ENCODE assay signal across 27 cellular contexts in the genomic region with DNA sequence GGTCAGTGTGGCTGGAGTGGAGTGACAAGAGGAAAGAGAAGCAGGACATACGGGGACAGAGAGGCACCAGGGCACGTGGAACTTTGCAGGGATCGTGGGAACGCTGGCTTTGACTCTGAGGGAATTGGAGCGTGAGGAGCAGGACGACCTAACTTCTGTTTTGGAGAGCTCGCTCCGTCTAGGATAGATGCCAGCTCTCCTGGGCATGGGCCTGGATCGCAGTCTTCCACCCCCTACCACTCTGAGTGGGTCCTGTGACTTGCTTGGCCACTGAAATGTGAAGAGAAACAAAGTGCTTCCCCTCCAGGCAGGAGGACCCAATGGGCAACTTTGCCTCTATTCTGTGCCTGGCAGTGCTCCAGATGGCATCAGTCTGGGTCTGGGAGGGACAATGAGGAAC. TPM values are rescaled to one million over a fixed set of nuclear protein-coding genes. Genes with fewer than 3 reads are reported as not detected.
DNase-seq lines count a peak whose midpoint lies in the region; ATAC-seq, FAIRE-seq and TF ChIP-seq lines count a peak whose summit lies in the region.
"Had no signal": no experiment of that assay in that cellular context is flagged by ENCODE, and none has a peak within 500 bp of the region (broad histone marks: within the 10 kb centered on the region; RNA-seq: fewer than 3 reads in every experiment).

No MANE protein-coding gene starts in this region.

- no peaks in the 10 kb centered on the region for H3F3A ChIP-seq in GM23338 (replicated peaks; ENCODE audit: low read depth)

- no peak for TF ChIP-seq POLR2A in H1 (IDR thresholded peaks at IDR 0.05; ENCODE audit: control extremely low read depth in 1 of 2, low read depth in 2 of 2, low read length in 2 of 2)

- H2AFZ ChIP-seq in GM23338 = peak overlapping the region; percentile 48; the same call in 1 of the 2 replicates
- H2AFZ ChIP-seq in H1 (ENCODE audit: low read length) = 0 out of 2 replicates have a peak overlapping the region, but pooled peaks have one; percentile 40

- peaks cover 3% of the 10 kb centered on the region; the same call in 2 of the 3 replicates for H3K36me3 Mint-ChIP-seq in GM23338 (ENCODE audit: low read depth)
- no peaks in the 10 kb centered on the region for H3K36me3 Mint-ChIP-seq in stimulated activated memory B cell treated with anti-CD40 and anti-IgM and Interleukin-4, amounts not matched to agents 10 μg/mL and 1 μg/mL and 100 μg/mL, for 72 hours
- H3K36me3 Mint-ChIP-seq in stimulated activated effector memory CD8-positive, alpha-beta T cell treated with anti-CD3 and anti-CD28 coated beads, Interleukin-12 subunit alpha, Interleukin-12 subunit beta, amount 100 ng/mL, for 72 hours = no peaks in the 10 kb centered on the region
- H3K36me3 Mint-ChIP-seq: CD8-positive, alpha-beta T cell had no signal

- no peak overlapping the region for H3K18ac ChIP-seq in H1 (ENCODE audit: extremely low read depth, low read length)

- H3K4me1 ChIP-seq in GM23338 (ENCODE audit: insufficient read depth) (no peaks in the 10 kb centered on the region), H1 (replicated peaks in 1 of 4; ENCODE audit: control insufficient read depth in 3 of 4, insufficient read depth in 4 of 4, low read length in 3 of 4) (peaks cover 0 to 2% (median 0%) of the 10 kb centered on the region in 4 experiments; a peak in 1 of 7 replicates), tibial artery (no peaks in the 10 kb centered on the region)
- H3K4me1 ChIP-seq: Peyer's patch had no signal

- H3K4me3 ChIP-seq in GM23338 = no peak overlapping the region
- no peak overlapping the region for H3K4me3 ChIP-seq in H1 (ENCODE audit: extremely low read depth in 1 of 4, insufficient read depth in 2 of 4, low read depth in 3 of 4, low read length in 4 of 4)
- no peak overlapping the region for H3K4me3 ChIP-seq in tibial artery
- H3K4me3 ChIP-seq: BLaER1 treated with 17β-estradiol and CSF1 and Interleukin-3, amounts not matched to agents 10 nM and 100 nM; Peyer's patch; SK-N-MC had no signal

- no peak for ATAC-seq in GM23338
- ATAC-seq in stimulated activated memory B cell treated with anti-CD40 and anti-IgM and Interleukin-4, amounts not matched to agents 10 μg/mL and 1 μg/mL and 100 μg/mL, for 72 hours = no peak
- ATAC-seq in stimulated activated effector memory CD8-positive, alpha-beta T cell treated with anti-CD3 and anti-CD28 coated beads, Interleukin-12 subunit alpha, Interleukin-12 subunit beta, amount 100 ng/mL, for 72 hours = no peak
- ATAC-seq: CD8-positive, alpha-beta T cell had no signal

- H2AK5ac ChIP-seq in H1 (ENCODE audit: low read depth, low read length) = no peak overlapping the region; the same call in none of the 2 replicates

- CTCF ChIA-PET in H1 (lab: Charles Lee; ENCODE audit: partially characterized antibody) = interaction anchor here (0.7 to 5.5 kb wide), 8 partner anchors 11 to 244 kb away, joined by 3 to 41 read pairs (median 4); no protein-coding TSS in a partner anchor

- H3K79me1 ChIP-seq in H1 (ENCODE audit: low read depth, low read length) = no peaks in the 10 kb centered on the region

- no peak for TF ChIP-seq CTCF in GM23338 (conservative IDR thresholded peaks at IDR 0.05; ENCODE audit: low read depth in 2 of 2)
- TF ChIP-seq CTCF in H1 (IDR thresholded peaks at IDR 0.05; ENCODE audit: control extremely low read depth in 1 of 3, insufficient read depth in 1 of 3, low read depth in 1 of 3, low read length in 3 of 3) = no peak
- TF ChIP-seq CTCF in tibial artery (IDR thresholded peaks at IDR 0.05) = no peak

- no peak overlapping the region for H2BK12ac ChIP-seq in H1 (ENCODE audit: low read depth, low read length)

- intact Hi-C loops in tibial artery (cut with DNase I; ENCODE audit: low total_unique reads) = no loop called here

- H3K9me3 ChIP-seq in H1 (ENCODE audit: insufficient read depth in 2 of 2, low read depth in 1 of 2, low read length in 1 of 2) = no peaks in the 10 kb centered on the region
- peaks cover 0 to 7% (median 0%) of the 10 kb centered on the region in 3 donors for H3K9me3 ChIP-seq in tibial artery
- H3K9me3 ChIP-seq: Peyer's patch had no signal

- H3K27ac ChIP-seq in GM23338 (ENCODE audit: low read depth) (no peak overlapping the region), H1 (ENCODE audit: low read depth, low read length) (no peak overlapping the region), tibial artery (no peak overlapping the region)
- H3K27ac ChIP-seq: BLaER1 treated with 17β-estradiol and CSF1 and Interleukin-3, amounts not matched to agents 10 nM and 100 nM; Peyer's patch; SK-N-MC had no signal

- DNase-seq in GM23338 (ENCODE audit: low spot score) (no peak), H1 (ENCODE audit: low read depth in 1 of 2, low spot score in 2 of 2) (no peak), mesenteric fat pad (ENCODE audit: low spot score) (peak; percentile 76), putamen (ENCODE audit: low spot score) (peak; percentile 64), frontal cortex (ENCODE audit: low spot score in 2 of 2) (no peak), tibial artery (no peak)
- no peak for DNase-seq in stimulated activated effector memory CD8-positive, alpha-beta T cell treated with anti-CD3 and anti-CD28 coated beads, Interleukin-12 subunit alpha, Interleukin-12 subunit beta, amount 100 ng/mL, for 72 hours (ENCODE audit: low spot score in 2 of 2)
- DNase-seq: CD8-positive, alpha-beta T cell; DMS79 treated with DMSO at 0.1 percent for 48 hours; H7; Karpas-422; NCI-H1092; NCI-H1417 treated with DMSO at 0.1 percent for 48 hours; NCI-H1694 treated with DMSO at 0.1 percent for 48 hours; NCI-H2081; NCI-H2227 treated with DMSO at 0.1 percent for 48 hours; NCI-H69; OCI-M1; SIG-M5 had no signal

- H3K9ac ChIP-seq in H1 (replicated peaks in 1 of 4; ENCODE audit: extremely low read depth in 1 of 4, low read depth in 3 of 4, low read length in 3 of 4) = no peak overlapping the region
- H3K9ac ChIP-seq: BLaER1 treated with 17β-estradiol and CSF1 and Interleukin-3, amounts not matched to agents 10 nM and 100 nM had no signal

- H2BK5ac ChIP-seq in H1 (ENCODE audit: low read depth, low read length) = no peak overlapping the region

- no peak overlapping the region; the same call in 1 of the 2 replicates for H2BK20ac ChIP-seq in H1 (ENCODE audit: low read length)

- peaks cover 17% of the 10 kb centered on the region; the same call in 1 of the 3 replicates for H3K9me3 Mint-ChIP-seq in GM23338
- H3K9me3 Mint-ChIP-seq in stimulated activated memory B cell treated with anti-CD40 and anti-IgM and Interleukin-4, amounts not matched to agents 10 μg/mL and 1 μg/mL and 100 μg/mL, for 72 hours = peaks cover 6% of the 10 kb centered on the region
- peaks cover 4% of the 10 kb centered on the region for H3K9me3 Mint-ChIP-seq in stimulated activated effector memory CD8-positive, alpha-beta T cell treated with anti-CD3 and anti-CD28 coated beads, Interleukin-12 subunit alpha, Interleukin-12 subunit beta, amount 100 ng/mL, for 72 hours

- H3K27me3 ChIP-seq in GM23338 (ENCODE audit: insufficient read depth) = 0 out of 2 replicates have a peak, but pooled peaks cover 4% of the 10 kb centered on the region
- H3K27me3 ChIP-seq in H1 (replicated peaks in 1 of 4; ENCODE audit: control insufficient read depth in 3 of 4, extremely low read depth in 1 of 4, insufficient read depth in 3 of 4, low read length in 3 of 4) = no peaks in the 10 kb centered on the region; a peak in 3 of 7 replicates
- no peaks in the 10 kb centered on the region for H3K27me3 ChIP-seq in tibial artery
- H3K27me3 ChIP-seq: BLaER1 treated with 17β-estradiol and CSF1 and Interleukin-3, amounts not matched to agents 10 nM and 100 nM; Peyer's patch had no signal

- H4K91ac ChIP-seq in H1 (replicated peaks; ENCODE audit: insufficient read length, low read length) = no peak overlapping the region

- H3K4me3 Mint-ChIP-seq in GM23338 = no peak overlapping the region
- no peak overlapping the region for H3K4me3 Mint-ChIP-seq in stimulated activated memory B cell treated with anti-CD40 and anti-IgM and Interleukin-4, amounts not matched to agents 10 μg/mL and 1 μg/mL and 100 μg/mL, for 72 hours
- no peak overlapping the region for H3K4me3 Mint-ChIP-seq in stimulated activated effector memory CD8-positive, alpha-beta T cell treated with anti-CD3 and anti-CD28 coated beads, Interleukin-12 subunit alpha, Interleukin-12 subunit beta, amount 100 ng/mL, for 72 hours
- H3K4me3 Mint-ChIP-seq: CD8-positive, alpha-beta T cell had no signal

- WGBS in H1 (ENCODE audit: extremely low coverage in 1 of 2, insufficient coverage in 1 of 2, insufficient read length in 1 of 2, insufficient replicate concordance in 2 of 2, low coverage in 1 of 2, low lambda C conversion rate in 2 of 2, missing lambda C conversion rate in 1 of 2), 2 experiments = 93% methylated on average over 9 of the region's 9 CpGs; no CpG with 5 or more reads in 1 of the 2 experiments

- H3K4me2 ChIP-seq in GM23338 (no peak overlapping the region), H1 (ENCODE audit: insufficient read depth in 1 of 2, low read depth in 2 of 2, low read length in 2 of 2) (no peak overlapping the region)
- H3K4me2 ChIP-seq: BLaER1 treated with 17β-estradiol and CSF1 and Interleukin-3, amounts not matched to agents 10 nM and 100 nM had no signal

- H3K36me3 ChIP-seq in GM23338 (ENCODE audit: insufficient read depth) = no peaks in the 10 kb centered on the region
- no peaks in the 10 kb centered on the region for H3K36me3 ChIP-seq in H1 (ENCODE audit: control insufficient read depth in 2 of 4, insufficient read depth in 4 of 4, low read length in 3 of 4)
- no peaks in the 10 kb centered on the region for H3K36me3 ChIP-seq in tibial artery
- H3K36me3 ChIP-seq: BLaER1 treated with 17β-estradiol and CSF1 and Interleukin-3, amounts not matched to agents 10 nM and 100 nM; Peyer's patch had no signal

- TF ChIP-seq RAD21 in H1 (IDR thresholded peaks at IDR 0.05 in 1 of 2, conservative IDR thresholded peaks at IDR 0.05 in 1 of 2; ENCODE audit: low read depth in 2 of 2, low read length in 2 of 2) = no peak

- H3K56ac ChIP-seq in H1 (replicated peaks; ENCODE audit: insufficient read length, low read depth, low read length) = no peak overlapping the region

- 0 out of 2 replicates have a peak, but pooled peaks cover 2% of the 10 kb centered on the region for H3K23me2 ChIP-seq in H1 (ENCODE audit: low read depth, low read length)

- no peak for TF ChIP-seq EP300 in H1 (IDR thresholded peaks at IDR 0.05; ENCODE audit: borderline replicate concordance in 1 of 2, low read depth in 2 of 2, low read length in 2 of 2)

- H4K8ac ChIP-seq in H1 (ENCODE audit: extremely low read depth, insufficient read depth, low read length) = no peak overlapping the region

- H3K14ac ChIP-seq in H1 (ENCODE audit: insufficient read length) = no peak overlapping the region

- H3K9me2 ChIP-seq in GM23338 (ENCODE audit: insufficient read depth) = no peaks in the 10 kb centered on the region

- H3K79me2 ChIP-seq in GM23338 (replicated peaks; ENCODE audit: insufficient read depth) (no peaks in the 10 kb centered on the region), H1 (ENCODE audit: control insufficient read depth in 1 of 2, insufficient read depth in 2 of 2, low read length in 2 of 2) (no peaks in the 10 kb centered on the region)

- no peak overlapping the region for H2BK120ac ChIP-seq in H1 (replicated peaks; ENCODE audit: low read depth, low read length)

- H4K5ac ChIP-seq in H1 (ENCODE audit: insufficient read length, low read depth, low read length) = no peak overlapping the region

- H4K20me1 ChIP-seq in GM23338 (replicated peaks; ENCODE audit: insufficient read depth) = no peaks in the 10 kb centered on the region; the same call in 1 of the 2 replicates
- H4K20me1 ChIP-seq in H1 (replicated peaks in 1 of 2; ENCODE audit: control insufficient read depth in 1 of 2, insufficient read depth in 2 of 2, low read length in 2 of 2) = no peaks in the 10 kb centered on the region
- H4K20me1 ChIP-seq: BLaER1 treated with 17β-estradiol and CSF1 and Interleukin-3, amounts not matched to agents 10 nM and 100 nM had no signal

- no peak overlapping the region for H3K23ac ChIP-seq in H1 (ENCODE audit: insufficient read length)

- no peak overlapping the region; the same call in 1 of the 2 replicates for H2BK15ac ChIP-seq in H1 (ENCODE audit: low read length)

- peaks cover 17% of the 10 kb centered on the region for H3K4me1 Mint-ChIP-seq in GM23338
- H3K4me1 Mint-ChIP-seq in stimulated activated memory B cell treated with anti-CD40 and anti-IgM and Interleukin-4, amounts not matched to agents 10 μg/mL and 1 μg/mL and 100 μg/mL, for 72 hours = no peaks in the 10 kb centered on the region
- H3K4me1 Mint-ChIP-seq in stimulated activated effector memory CD8-positive, alpha-beta T cell treated with anti-CD3 and anti-CD28 coated beads, Interleukin-12 subunit alpha, Interleukin-12 subunit beta, amount 100 ng/mL, for 72 hours = peaks cover 9% of the 10 kb centered on the region

- H3K27me3 Mint-ChIP-seq in GM23338 (ENCODE audit: insufficient read depth, low read depth, poor library complexity) = peaks cover 14% of the 10 kb centered on the region
- peaks cover 27% of the 10 kb centered on the region for H3K27me3 Mint-ChIP-seq in stimulated activated memory B cell treated with anti-CD40 and anti-IgM and Interleukin-4, amounts not matched to agents 10 μg/mL and 1 μg/mL and 100 μg/mL, for 72 hours

- no peak for FAIRE-seq in H1 (lab: Jason Lieb, UNC)
- FAIRE-seq in frontal cortex (lab: Jason Lieb, UNC) = no peak
- FAIRE-seq: A204.1, GM12892, GM19239, HepG2 had no signal

- H3K27ac Mint-ChIP-seq in GM23338 = no peak overlapping the region
- no peak overlapping the region for H3K27ac Mint-ChIP-seq in stimulated activated memory B cell treated with anti-CD40 and anti-IgM and Interleukin-4, amounts not matched to agents 10 μg/mL and 1 μg/mL and 100 μg/mL, for 72 hours
- H3K27ac Mint-ChIP-seq in stimulated activated effector memory CD8-positive, alpha-beta T cell treated with anti-CD3 and anti-CD28 coated beads, Interleukin-12 subunit alpha, Interleukin-12 subunit beta, amount 100 ng/mL, for 72 hours = no peak overlapping the region
- H3K27ac Mint-ChIP-seq: CD8-positive, alpha-beta T cell had no signal

- H3K4ac ChIP-seq in H1 (replicated peaks; ENCODE audit: insufficient read length, low read depth, low read length) = no peak overlapping the region

- POLR2A ChIA-PET in H1 (lab: Charles Lee; ENCODE audit: partially characterized antibody) = no interaction called here

RNA-seq across cellular contexts. Expression of a gene that starts 8.7 kb away (rescaled TPM):
- 50.1 and 52.5 TPM in 2 replicates for total RNA-seq in GM23338 (2014; rRNA removed; shearing (Covaris generic))
- polyA plus RNA-seq in GM23338 (2016; fragmentation: Nextera tagmentation; extraction: Ambion mirVana) (40.2 and 48.0 TPM in 2 replicates), H1 (2011; rRNA removed) (25.8 and 32.9 TPM in 2 replicates)
- total RNA-seq in H1 (2021; fragmentation: NEBNext Ultra II Directional; extraction: Animal tissue kit (Norgen Biotek cat#: 25700)) = 72.9 and 74.9 TPM in 2 replicates
- 20.8 TPM for polyA plus RNA-seq in H1 (2011; cell fraction: cytosol; rRNA removed)
- 36.8 TPM for polyA plus RNA-seq in H1 (2011; cell fraction: nucleus; rRNA removed)
- polyA plus RNA-seq in H1 (2012, experiment 1 of 2) = 41.9 to 57.7 TPM (median 50.6 TPM) in 4 replicates
- 27.7 TPM for polyA plus RNA-seq in H1 (2012, experiment 2 of 2)
- 27.0 TPM for polyA plus RNA-seq in H1 (2013, experiment 1 of 2)
- polyA plus RNA-seq in H1 (2013, experiment 2 of 2) = 26.0 TPM
- polyA minus RNA-seq in H1 (2011; rRNA and poly(A)+ RNA removed) = 60.2 and 64.5 TPM in 2 replicates
- polyA minus RNA-seq in H1 (2011; cell fraction: cytosol; rRNA and poly(A)+ RNA removed) = 37.4 TPM
- polyA minus RNA-seq in H1 (2011; cell fraction: nucleus; rRNA and poly(A)+ RNA removed) = 30.4 TPM
- total RNA-seq in mesenteric fat pad (56.6 TPM), frontal cortex (13.0 TPM)

Comparison
In these comparisons a context has a peak if more than half of its experiments do, and no peak if none do; other contexts are left out.
1. DNase-seq: peak in mesenteric fat pad (single experiment) and putamen (single experiment); none in GM23338 (single experiment), H1 (0 of 2), frontal cortex (0 of 2), tibial artery (0 of 2) and stimulated activated effector memory CD8-positive, alpha-beta T cell treated with anti-CD3 and anti-CD28 coated beads, Interleukin-12 subunit alpha, Interleukin-12 subunit beta, amount 100 ng/mL, for 72 hours (0 of 2).